ENCODE assay signal across 25 cellular contexts in the genomic region with DNA sequence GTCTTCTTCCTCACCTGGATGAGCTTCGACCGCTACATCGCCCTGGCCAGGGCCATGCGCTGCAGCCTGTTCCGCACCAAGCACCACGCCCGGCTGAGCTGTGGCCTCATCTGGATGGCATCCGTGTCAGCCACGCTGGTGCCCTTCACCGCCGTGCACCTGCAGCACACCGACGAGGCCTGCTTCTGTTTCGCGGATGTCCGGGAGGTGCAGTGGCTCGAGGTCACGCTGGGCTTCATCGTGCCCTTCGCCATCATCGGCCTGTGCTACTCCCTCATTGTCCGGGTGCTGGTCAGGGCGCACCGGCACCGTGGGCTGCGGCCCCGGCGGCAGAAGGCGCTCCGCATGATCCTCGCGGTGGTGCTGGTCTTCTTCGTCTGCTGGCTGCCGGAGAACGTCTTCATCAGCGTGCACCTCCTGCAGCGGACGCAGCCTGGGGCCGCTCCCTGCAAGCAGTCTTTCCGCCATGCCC. TPM values are rescaled to one million over a fixed set of nuclear protein-coding genes. Genes with fewer than 3 reads are reported as not detected.
"Had no signal": no experiment of that assay in that cellular context is flagged by ENCODE, and none has a peak within 500 bp of the region (broad histone marks: within the 10 kb centered on the region; RNA-seq: fewer than 3 reads in every experiment).

No MANE protein-coding gene starts in this region.

- H3K4me3 ChIP-seq: heart left ventricle, left lung, lung, psoas muscle, spleen, thoracic aorta, transverse colon had no signal

- H3K27ac ChIP-seq: heart left ventricle, left lung, neutrophil, psoas muscle, thoracic aorta, transverse colon had no signal

- H3K36me3 Mint-ChIP-seq: natural killer cell treated with Interleukin-12 subunit alpha and Interleukin-12 subunit beta and Interleukin-15 and Interleukin-18, amount 100 ng/mL, for 72 hours had no signal

- H3K27me3 ChIP-seq: dorsolateral prefrontal cortex, heart left ventricle, left lung, spleen, transverse colon had no signal

- H3K36me3 ChIP-seq: neutrophil, transverse colon had no signal

- DNase-seq: cortex of kidney; dorsolateral prefrontal cortex; effector CD8-positive, alpha-beta T cell; heart left ventricle; islet precursor cell; mesenchymal stem cell; midbrain; psoas muscle; retina; spleen; stimulated activated CD4-positive, alpha-beta T cell treated with anti-CD3 and anti-CD28 coated beads, Interleukin-15, amount 100 ng/mL, for 24 hours; stimulated activated CD4-positive, alpha-beta T cell treated with anti-CD3 and anti-CD28 coated beads, Interleukin-1b, Interleukin-23, amount 100 ng/mL, for 48 hours; stimulated activated CD4-positive, alpha-beta T cell treated with anti-CD3 and anti-CD28 coated beads, Interleukin-4, amount 100 ng/mL, for 24 hours; stimulated activated naive CD8-positive, alpha-beta T cell treated with anti-CD3 and anti-CD28 coated beads, Interleukin-15, amount 100 ng/mL, for 72 hours; substantia nigra; transverse colon had no signal

- ATAC-seq: esophagus mucosa; heart left ventricle; left lung; natural killer cell treated with Interleukin-12 subunit alpha and Interleukin-12 subunit beta and Interleukin-15 and Interleukin-18, amount 100 ng/mL, for 72 hours; psoas muscle; sciatic nerve; stimulated activated memory B cell treated with anti-CD40 and anti-IgM and Interleukin-4, amounts not matched to agents 10 μg/mL and 1 μg/mL and 100 μg/mL, for 72 hours; stimulated activated naive CD8-positive, alpha-beta T cell treated with anti-CD3 and anti-CD28 coated beads, Interleukin-15, amount 100 ng/mL, for 72 hours had no signal

- H3K27me3 Mint-ChIP-seq: natural killer cell treated with Interleukin-12 subunit alpha and Interleukin-12 subunit beta and Interleukin-15 and Interleukin-18, amount 100 ng/mL, for 72 hours; stimulated activated memory B cell treated with anti-CD40 and anti-IgM and Interleukin-4, amounts not matched to agents 10 μg/mL and 1 μg/mL and 100 μg/mL, for 72 hours; stimulated activated naive CD8-positive, alpha-beta T cell treated with anti-CD3 and anti-CD28 coated beads, Interleukin-15, amount 100 ng/mL, for 72 hours had no signal

- H3K27ac Mint-ChIP-seq: natural killer cell treated with Interleukin-12 subunit alpha and Interleukin-12 subunit beta and Interleukin-15 and Interleukin-18, amount 100 ng/mL, for 72 hours; stimulated activated memory B cell treated with anti-CD40 and anti-IgM and Interleukin-4, amounts not matched to agents 10 μg/mL and 1 μg/mL and 100 μg/mL, for 72 hours; stimulated activated naive CD8-positive, alpha-beta T cell treated with anti-CD3 and anti-CD28 coated beads, Interleukin-15, amount 100 ng/mL, for 72 hours had no signal

- FAIRE-seq: frontal cortex had no signal

- H3K9me3 Mint-ChIP-seq: natural killer cell treated with Interleukin-12 subunit alpha and Interleukin-12 subunit beta and Interleukin-15 and Interleukin-18, amount 100 ng/mL, for 72 hours; stimulated activated memory B cell treated with anti-CD40 and anti-IgM and Interleukin-4, amounts not matched to agents 10 μg/mL and 1 μg/mL and 100 μg/mL, for 72 hours; stimulated activated naive CD8-positive, alpha-beta T cell treated with anti-CD3 and anti-CD28 coated beads, Interleukin-15, amount 100 ng/mL, for 72 hours had no signal

- H3K9me3 ChIP-seq: heart left ventricle, left lung, neutrophil, psoas muscle, spleen, thoracic aorta, transverse colon had no signal

- H3K4me3 Mint-ChIP-seq: natural killer cell treated with Interleukin-12 subunit alpha and Interleukin-12 subunit beta and Interleukin-15 and Interleukin-18, amount 100 ng/mL, for 72 hours; stimulated activated memory B cell treated with anti-CD40 and anti-IgM and Interleukin-4, amounts not matched to agents 10 μg/mL and 1 μg/mL and 100 μg/mL, for 72 hours; stimulated activated naive CD8-positive, alpha-beta T cell treated with anti-CD3 and anti-CD28 coated beads, Interleukin-15, amount 100 ng/mL, for 72 hours had no signal

RNA-seq across cellular contexts. Expression of a gene that starts 4.3 kb away (rescaled TPM):
- total RNA-seq: natural killer cell treated with Interleukin-12 subunit alpha and Interleukin-12 subunit beta and Interleukin-15 and Interleukin-18, amount 100 ng/mL, for 72 hours had no signal
